Comparison of ENCODE assay signal across 8 cellular contexts in genomic region chr21:15826147-15826780, GRCh38.
A peak's percentile ranks its signal among the peaks of the same experiment; 100 is the strongest.
DNase-seq lines count a peak whose midpoint lies in the region; ATAC-seq and TF ChIP-seq lines count a peak whose summit lies in the region.

No MANE protein-coding gene starts in this region.

- H3K27ac Mint-ChIP-seq in immature natural killer cell, result peak overlapping the region in 5 of 6 donors; percentile 19 to 40 (median 38)

- ATAC-seq in activated T-cell treated with anti-CD3 and anti-CD28 coated beads, Interleukin-2, amount 50 U/mL, for 4 hours, result peak; percentile 48 to 56
- peak; percentile 89 for ATAC-seq in GM21576 (IDR thresholded peaks at IDR 0.05; ENCODE audit: unreplicated experiment)

- H3K36me3 ChIP-seq in tibial nerve, result peaks cover 0 to 19% (median 0%) of the 10 kb centered on the region in 3 donors

- in situ Hi-C loops in astrocyte of the cerebellum (cut with HindIII; ENCODE audit: low sequenced_read_pairs), result no loop called here

- WGBS in tibial nerve, 2 donors, result 57% methylated on average over 5 of the region's 5 CpGs

- peak overlapping the region in 2 of 4 donors; percentile 21 to 43 for H3K27ac ChIP-seq in tibial nerve

- H3K9me3 ChIP-seq in tibial nerve, result no peaks in the 10 kb centered on the region

- TF ChIP-seq EP300 in tibial nerve (IDR thresholded peaks at IDR 0.05), result peak in 1 of 2 donors; percentile 6

- TF ChIP-seq POLR2A in NB4 (IDR thresholded peaks at IDR 0.05; ENCODE audit: extremely low read depth, insufficient read length) (no peak), tibial nerve (IDR thresholded peaks at IDR 0.05) (no peak)

- H3K27me3 Mint-ChIP-seq in activated T-cell treated with anti-CD3 and anti-CD28 coated beads, Interleukin-2, amount 50 U/mL, for 4 hours (ENCODE audit: low read depth), result no peaks in the 10 kb centered on the region
- H3K27me3 Mint-ChIP-seq in immature natural killer cell (ENCODE audit: low read depth in 3 of 3), result peaks cover 0 to 3% (median 1%) of the 10 kb centered on the region in 3 donors

- peaks cover 28% of the 10 kb centered on the region for H3K36me3 Mint-ChIP-seq in activated T-cell treated with anti-CD3 and anti-CD28 coated beads, Interleukin-2, amount 50 U/mL, for 4 hours (ENCODE audit: insufficient read depth)
- H3K36me3 Mint-ChIP-seq in immature natural killer cell, result peaks cover 9 to 23% (median 14%) of the 10 kb centered on the region in 3 donors

- H3K4me1 ChIP-seq in tibial nerve, result peaks cover 0 to 20% (median 0%) of the 10 kb centered on the region in 4 donors

- no peak overlapping the region for H3K4me3 Mint-ChIP-seq in activated T-cell treated with anti-CD3 and anti-CD28 coated beads, Interleukin-2, amount 50 U/mL, for 4 hours
- H3K4me3 Mint-ChIP-seq in immature natural killer cell, result no peak overlapping the region

- H3K9me3 Mint-ChIP-seq in activated T-cell treated with anti-CD3 and anti-CD28 coated beads, Interleukin-2, amount 50 U/mL, for 4 hours, result no peaks in the 10 kb centered on the region
- no peaks in the 10 kb centered on the region for H3K9me3 Mint-ChIP-seq in immature natural killer cell

- TF ChIP-seq CTCF in NB4 (IDR thresholded peaks at IDR 0.05; ENCODE audit: low read depth, low read length), result peak; percentile 13
- TF ChIP-seq CTCF in astrocyte of the cerebellum (IDR thresholded peaks at IDR 0.05; ENCODE audit: low read depth, low read length, missing control alignments), result peak; percentile 57
- TF ChIP-seq CTCF in tibial nerve (IDR thresholded peaks at IDR 0.05), result peak; percentile 3 to 34 (median 19)

- H3K4me3 ChIP-seq in NB4 (ENCODE audit: low read depth, low read length), result no peak overlapping the region
- no peak overlapping the region for H3K4me3 ChIP-seq in astrocyte of the cerebellum (ENCODE audit: low read depth, low read length)
- no peak overlapping the region for H3K4me3 ChIP-seq in tibial nerve

- DNase-seq in activated T-cell treated with anti-CD3 and anti-CD28 coated beads, Interleukin-2, amount 50 U/mL, for 4 hours, result no peak
- DNase-seq in activated T-cell treated with anti-CD3 and anti-CD28 coated beads, Interleukin-2, amount 50 U/mL, for 48 hours, result no peak
- peak; percentile 55 for DNase-seq in NB4 (ENCODE audit: low read depth)
- DNase-seq in astrocyte of the cerebellum (ENCODE audit: low read depth), result peak; percentile 29
- peak in 2 of 3 donors; percentile 30 to 31 for DNase-seq in immature natural killer cell
- DNase-seq in tibial nerve (ENCODE audit: low spot score in 2 of 2), result no peak
- DNase-seq in middle frontal gyrus (ENCODE audit: extremely low spot score, low spot score), result no peak

- H3K4me1 Mint-ChIP-seq in activated T-cell treated with anti-CD3 and anti-CD28 coated beads, Interleukin-2, amount 50 U/mL, for 4 hours (ENCODE audit: low read depth), result peaks cover 33% of the 10 kb centered on the region
- peaks cover 27 to 66% of the 10 kb centered on the region in 2 donors for H3K4me1 Mint-ChIP-seq in immature natural killer cell

- no peaks in the 10 kb centered on the region for H3K27me3 ChIP-seq in tibial nerve

Comparison
In these comparisons a context has a peak if more than half of its experiments do, and no peak if none do; other contexts are left out.
1. DNase-seq: peak in NB4 (single experiment), astrocyte of the cerebellum (single experiment) and immature natural killer cell (2 of 3); none in activated T-cell treated with anti-CD3 and anti-CD28 coated beads, Interleukin-2, amount 50 U/mL, for 4 hours (single experiment), activated T-cell treated with anti-CD3 and anti-CD28 coated beads, Interleukin-2, amount 50 U/mL, for 48 hours (0 of 2), tibial nerve (0 of 2) and middle frontal gyrus (single experiment).
2. Peak in every context shown above with its lines, with median percentiles within 50 percentile points of each other: CTCF ChIP-seq.